10 cellular contexts compared by ENCODE assay signal in genomic region chr4:185112104-185112503, GRCh38. TPM values are rescaled to one million over a fixed set of nuclear protein-coding genes. Genes with fewer than 3 reads are reported as not detected.
DNase-seq lines count a peak whose midpoint lies in the region; ATAC-seq and TF ChIP-seq lines count a peak whose summit lies in the region.
"Had no signal": no experiment of that assay in that cellular context is flagged by ENCODE, and none has a peak within 500 bp of the region (broad histone marks: within the 10 kb centered on the region; RNA-seq: fewer than 3 reads in every experiment).

No MANE protein-coding gene starts in this region.

- H2AFZ ChIP-seq in neuronal stem cell (ENCODE audit: low read length) = no peak overlapping the region
- no peak overlapping the region for H2AFZ ChIP-seq in H9 (ENCODE audit: low read length)

- intact Hi-C loops in mucosa of descending colon (cut with DNase I, micrococcal nuclease) = no loop called here

- no peak overlapping the region for H2BK20ac ChIP-seq in H9 (ENCODE audit: low read depth, low read length, poor library complexity, severe bottlenecking)

- no peak overlapping the region for H3T11ph ChIP-seq in H9 (ENCODE audit: low read length)

- H3K4me1 ChIP-seq in mucosa of descending colon (ENCODE audit: low read depth) = no peaks in the 10 kb centered on the region
- peaks cover 0 to 4% of the 10 kb centered on the region in 2 donors for H3K4me1 ChIP-seq in neuronal stem cell (ENCODE audit: control insufficient read depth in 2 of 2, insufficient read depth in 1 of 2, low read depth in 1 of 2, low read length in 2 of 2)
- H3K4me1 ChIP-seq in H9 (ENCODE audit: insufficient read depth, low read length) = peaks cover 3% of the 10 kb centered on the region; the same call in 1 of the 2 replicates

- H3K14ac ChIP-seq in neuronal stem cell (ENCODE audit: low read length) (no peak overlapping the region), H9 (ENCODE audit: insufficient read depth, low read length) (no peak overlapping the region)

- H4K91ac ChIP-seq in neuronal stem cell (ENCODE audit: low read depth, low read length, poor library complexity) (no peak overlapping the region), H9 (ENCODE audit: insufficient read length, low read depth, low read length) (no peak overlapping the region)

- no peak overlapping the region for H3K18ac ChIP-seq in neuronal stem cell (ENCODE audit: low read length)
- no peak overlapping the region for H3K18ac ChIP-seq in H9 (ENCODE audit: insufficient read length, low read depth, low read length)

- H4K8ac ChIP-seq in neuronal stem cell (ENCODE audit: low read depth, low read length) (no peak overlapping the region), H9 (replicated peaks; ENCODE audit: insufficient read length, low read depth, low read length) (no peak overlapping the region)

- H3K79me1 ChIP-seq in neuronal stem cell (ENCODE audit: low read depth, low read length) = no peaks in the 10 kb centered on the region
- H3K79me1 ChIP-seq in H9 (ENCODE audit: insufficient read depth, low read depth, low read length, poor library complexity, severe bottlenecking) = no peaks in the 10 kb centered on the region

- H2BK12ac ChIP-seq in neuronal stem cell (ENCODE audit: low read length) (no peak overlapping the region), H9 (ENCODE audit: insufficient read length, low read depth, low read length) (no peak overlapping the region)

- H3K27ac Mint-ChIP-seq in endothelial cell (ENCODE audit: unreplicated experiment) = no peak overlapping the region
- no peak overlapping the region; a peak in 1 of 7 replicates for H3K27ac Mint-ChIP-seq in H9
- H3K27ac Mint-ChIP-seq: activated B cell treated with CpG ODN at 0.5 μM for 24 hours had no signal

- H3K27ac ChIP-seq in neuronal stem cell (replicated peaks; ENCODE audit: low read length) (no peak overlapping the region), H9 (ENCODE audit: insufficient read length, low read depth, low read length) (no peak overlapping the region)

- H3K4me2 ChIP-seq in neuronal stem cell (ENCODE audit: insufficient read depth, low read length, poor library complexity, severe bottlenecking) = no peak overlapping the region
- no peak overlapping the region for H3K4me2 ChIP-seq in H9 (ENCODE audit: insufficient read depth, insufficient read length, low read length)

- H3K9me3 ChIP-seq in mucosa of descending colon = no peaks in the 10 kb centered on the region
- no peaks in the 10 kb centered on the region for H3K9me3 ChIP-seq in neuronal stem cell (replicated peaks in 1 of 2; ENCODE audit: control insufficient read depth in 2 of 2, insufficient read depth in 1 of 2, low read depth in 1 of 2, low read length in 2 of 2)
- no peaks in the 10 kb centered on the region for H3K9me3 ChIP-seq in H9 (ENCODE audit: control insufficient read depth, low read depth, low read length)

- H3K27me3 Mint-ChIP-seq in endothelial cell (ENCODE audit: unreplicated experiment) (no peaks in the 10 kb centered on the region), H9 (ENCODE audit: low read depth) (no peaks in the 10 kb centered on the region)

- peak; percentile 90 for DNase-seq in AG20443 (ENCODE audit: low spot score)
- DNase-seq in NCI-H226 = peak; percentile 88
- peak; percentile 13 for DNase-seq in endothelial cell (ENCODE audit: low spot score)
- no peak for DNase-seq in mucosa of descending colon
- DNase-seq in Ammon's horn (ENCODE audit: low spot score) = no peak
- no peak for DNase-seq in stimulated activated CD4-positive, alpha-beta T cell treated with anti-CD3 and anti-CD28 coated beads, Interleukin-4, amount 100 ng/mL, for 24 hours
- DNase-seq in neuronal stem cell (ENCODE audit: low spot score) = no peak
- no peak for DNase-seq in H9
- DNase-seq: activated B cell treated with CpG ODN at 0.5 μM for 24 hours, GF-D8 had no signal

- H3K4me1 Mint-ChIP-seq in endothelial cell (ENCODE audit: unreplicated experiment) (no peaks in the 10 kb centered on the region), H9 (peaks cover 50 to 70% of the 10 kb centered on the region in 2 experiments)
- H3K4me1 Mint-ChIP-seq: activated B cell treated with CpG ODN at 0.5 μM for 24 hours had no signal

- H3K23ac ChIP-seq in neuronal stem cell (ENCODE audit: low read depth, low read length, poor library complexity) (no peak overlapping the region), H9 (ENCODE audit: insufficient read length, low read depth, low read length) (no peak overlapping the region)

- peaks cover 0 to 7% (median 0%) of the 10 kb centered on the region in 3 experiments for H3K27me3 ChIP-seq in neuronal stem cell (ENCODE audit: control insufficient read depth in 3 of 3, insufficient read depth in 3 of 3, low read depth in 1 of 3, low read length in 3 of 3)
- no peaks in the 10 kb centered on the region for H3K27me3 ChIP-seq in H9 (ENCODE audit: insufficient read depth, low read length)

- H3K23me2 ChIP-seq in H9 (ENCODE audit: insufficient read length, low read depth, low read length, poor library complexity, severe bottlenecking) = no peaks in the 10 kb centered on the region

- WGBS in neuronal stem cell (ENCODE audit: extremely low coverage in 2 of 2, insufficient read length in 2 of 2, insufficient replicate concordance in 1 of 2), 2 donors = no CpG with 5 or more reads among the region's 2 CpGs
- no CpG with 5 or more reads among the region's 2 CpGs for WGBS in H9 (ENCODE audit: extremely low coverage, insufficient read length, low lambda C conversion rate)

- H3K56ac ChIP-seq in H9 (ENCODE audit: insufficient read length, low read depth, low read length) = no peak overlapping the region

- H2BK5ac ChIP-seq in neuronal stem cell (ENCODE audit: low read length) (no peak overlapping the region), H9 (ENCODE audit: insufficient read length, low read length) (no peak overlapping the region)

- no peak overlapping the region for H2BK15ac ChIP-seq in neuronal stem cell (ENCODE audit: low read length)
- no peak overlapping the region for H2BK15ac ChIP-seq in H9 (ENCODE audit: low read depth, low read length)

- H3K9me3 Mint-ChIP-seq in endothelial cell (ENCODE audit: unreplicated experiment) = no peaks in the 10 kb centered on the region
- H3K9me3 Mint-ChIP-seq in H9 = peaks cover 4 to 10% of the 10 kb centered on the region in 2 experiments
- H3K9me3 Mint-ChIP-seq: activated B cell treated with CpG ODN at 0.5 μM for 24 hours had no signal

- H3K9ac ChIP-seq in neuronal stem cell (ENCODE audit: low read depth, low read length, poor library complexity) (no peak overlapping the region), H9 (ENCODE audit: extremely low read depth, insufficient read length, low read length) (no peak overlapping the region)

- no peak for TF ChIP-seq CTCF in endothelial cell (IDR thresholded peaks at IDR 0.05; ENCODE audit: unreplicated experiment)
- TF ChIP-seq CTCF in mucosa of descending colon (IDR thresholded peaks at IDR 0.05) = no peak
- TF ChIP-seq CTCF in H9 (conservative IDR thresholded peaks at IDR 0.05) = no peak

- peak; percentile 60 for ATAC-seq in mucosa of descending colon

- no peak overlapping the region for H2BK120ac ChIP-seq in neuronal stem cell (ENCODE audit: low read depth, low read length)
- no peak overlapping the region for H2BK120ac ChIP-seq in H9 (ENCODE audit: low read depth, low read length, poor library complexity, severe bottlenecking)

- H3K36me3 Mint-ChIP-seq in endothelial cell (ENCODE audit: low read depth, unreplicated experiment) (no peaks in the 10 kb centered on the region), H9 (ENCODE audit: insufficient read depth in 1 of 3, low read depth in 3 of 3) (peaks cover 3 to 6% (median 6%) of the 10 kb centered on the region in 3 experiments; a peak in 5 of 7 replicates)

- H3K4me3 ChIP-seq in mucosa of descending colon = no peak overlapping the region
- H3K4me3 ChIP-seq in neuronal stem cell (ENCODE audit: low read length in 2 of 2) = no peak overlapping the region

- H3K4ac ChIP-seq in neuronal stem cell (ENCODE audit: low read length) = no peak overlapping the region
- no peak overlapping the region for H3K4ac ChIP-seq in H9 (ENCODE audit: low read depth, low read length)

- H3K36me3 ChIP-seq in mucosa of descending colon (ENCODE audit: low read depth) (no peaks in the 10 kb centered on the region), neuronal stem cell (replicated peaks in 1 of 2; ENCODE audit: control insufficient read depth in 2 of 2, insufficient read depth in 2 of 2, low read length in 2 of 2) (no peaks in the 10 kb centered on the region)

- H4K5ac ChIP-seq in H9 (ENCODE audit: insufficient read length, low read depth, low read length) = no peak overlapping the region

- H2AK5ac ChIP-seq in neuronal stem cell (ENCODE audit: low read depth, low read length) = no peak overlapping the region
- no peak overlapping the region for H2AK5ac ChIP-seq in H9 (ENCODE audit: insufficient read length, low read length)

- H3K79me2 ChIP-seq in H9 (ENCODE audit: insufficient read depth, low read length) = no peaks in the 10 kb centered on the region

- no peak overlapping the region for H3K4me3 Mint-ChIP-seq in endothelial cell (ENCODE audit: unreplicated experiment)
- no peak overlapping the region for H3K4me3 Mint-ChIP-seq in H9
- H3K4me3 Mint-ChIP-seq: activated B cell treated with CpG ODN at 0.5 μM for 24 hours had no signal

- H4K20me1 ChIP-seq in H9 (ENCODE audit: control insufficient read depth, insufficient read depth, insufficient read length) = no peaks in the 10 kb centered on the region

RNA-seq across cellular contexts. Expression of gene SLC25A4, which starts 31.0 kb away (rescaled TPM):
- total RNA-seq in endothelial cell (ENCODE audit: unreplicated experiment) (8.9 TPM), mucosa of descending colon (100 to 1,000 TPM in 1 of 3 donors, 10 to 100 TPM in 2; 30.6 to 115 (median 31.9) TPM), H9 (2021) (54.4 and 55.9 TPM in 2 replicates)
- polyA plus RNA-seq in neuronal stem cell (2013, experiment 1 of 2) = 13.8 TPM
- 14.1 TPM for polyA plus RNA-seq in neuronal stem cell (2013, experiment 2 of 2)

Comparison
In these comparisons a context has a peak if more than half of its experiments do, and no peak if none do; other contexts are left out.
1. DNase-seq: peak in AG20443 (single experiment), NCI-H226 (single experiment) and endothelial cell (single experiment); none in mucosa of descending colon (0 of 3), Ammon's horn (single experiment), stimulated activated CD4-positive, alpha-beta T cell treated with anti-CD3 and anti-CD28 coated beads, Interleukin-4, amount 100 ng/mL, for 24 hours (single experiment), neuronal stem cell (single experiment) and H9 (single experiment).